20 cellular contexts compared by ENCODE assay signal in genomic region chrX:13198762-13199064, GRCh38.
"Had no signal": no experiment of that assay in that cellular context is flagged by ENCODE, and none has a peak within 500 bp of the region (broad histone marks: within the 10 kb centered on the region; RNA-seq: fewer than 3 reads in every experiment).

No MANE protein-coding gene starts in this region.

- H3K36me3 ChIP-seq: adrenal gland, tibial nerve, WERI-Rb-1 had no signal

- H3K27me3 Mint-ChIP-seq: activated CD4-positive, alpha-beta memory T cell treated with anti-CD3 and anti-CD28 coated beads for 36 hours; activated CD4-positive, alpha-beta T cell treated with anti-CD3 and anti-CD28 coated beads for 36 hours; stimulated activated naive CD8-positive, alpha-beta T cell treated with anti-CD3 and anti-CD28 coated beads, Interleukin-15, Interleukin-2, amounts not matched to agents 100 ng/mL and 50 ng/mL, for 24 hours had no signal

- DNase-seq: activated CD4-positive, alpha-beta memory T cell treated with anti-CD3 and anti-CD28 coated beads for 36 hours; activated CD4-positive, alpha-beta T cell treated with anti-CD3 and anti-CD28 coated beads for 36 hours; activated gamma-delta T cell treated with Interleukin-2 at 50 U/mL for 16 hours; activated T-cell treated with anti-CD3 and anti-CD28 coated beads for 4 hours; adrenal gland; dorsolateral prefrontal cortex; foreskin fibroblast; hippocampal formation; midbrain; psoas muscle; right cardiac atrium; SW 1271; T-helper 2 cell; WERI-Rb-1 had no signal

- ATAC-seq: activated CD4-positive, alpha-beta T cell treated with anti-CD3 and anti-CD28 coated beads for 36 hours; activated naive CD4-positive, alpha-beta T cell treated with anti-CD3 and anti-CD28 coated beads, Interleukin-2, amount 50 U/mL, for 72 hours; psoas muscle; right cardiac atrium had no signal

- H3K27me3 ChIP-seq: adrenal gland, tibial nerve had no signal

- H3K9me3 ChIP-seq: adrenal gland, psoas muscle, tibial nerve had no signal

- H3K36me3 Mint-ChIP-seq: activated CD4-positive, alpha-beta memory T cell treated with anti-CD3 and anti-CD28 coated beads for 36 hours; activated naive CD4-positive, alpha-beta T cell treated with anti-CD3 and anti-CD28 coated beads, Interleukin-2, amount 50 U/mL, for 72 hours had no signal

- H3K4me3 ChIP-seq: adrenal gland, dorsolateral prefrontal cortex, lung, psoas muscle, tibial nerve had no signal

- H3K4me1 ChIP-seq: psoas muscle, tibial nerve had no signal

- H3K9me3 Mint-ChIP-seq: activated CD4-positive, alpha-beta memory T cell treated with anti-CD3 and anti-CD28 coated beads for 36 hours; activated naive CD4-positive, alpha-beta T cell treated with anti-CD3 and anti-CD28 coated beads, Interleukin-2, amount 50 U/mL, for 72 hours; activated T-helper 1 cell treated with anti-CD3 and anti-CD28 coated beads, Interleukin-12 subunit alpha, Interleukin-12 subunit beta, Interleukin-2, Interleukin-4 antibody, amounts not matched to agents 30 ng/mL and 10 ng/mL and 1 ng/mL, durations not matched to agents 14 hours and 24 hours and 36 hours; stimulated activated naive CD8-positive, alpha-beta T cell treated with anti-CD3 and anti-CD28 coated beads, Interleukin-15, Interleukin-2, amounts not matched to agents 100 ng/mL and 50 ng/mL, for 24 hours had no signal

- H3K27ac Mint-ChIP-seq: activated CD4-positive, alpha-beta memory T cell treated with anti-CD3 and anti-CD28 coated beads for 36 hours; activated CD4-positive, alpha-beta T cell treated with anti-CD3 and anti-CD28 coated beads for 36 hours; activated naive CD4-positive, alpha-beta T cell treated with anti-CD3 and anti-CD28 coated beads, Interleukin-2, amount 50 U/mL, for 72 hours; activated T-helper 1 cell treated with anti-CD3 and anti-CD28 coated beads, Interleukin-12 subunit alpha, Interleukin-12 subunit beta, Interleukin-2, Interleukin-4 antibody, amounts not matched to agents 30 ng/mL and 10 ng/mL and 1 ng/mL, durations not matched to agents 14 hours and 24 hours and 36 hours; stimulated activated naive CD8-positive, alpha-beta T cell treated with anti-CD3 and anti-CD28 coated beads, Interleukin-15, Interleukin-2, amounts not matched to agents 100 ng/mL and 50 ng/mL, for 24 hours had no signal

- H3K4me3 Mint-ChIP-seq: activated CD4-positive, alpha-beta memory T cell treated with anti-CD3 and anti-CD28 coated beads for 36 hours; activated CD4-positive, alpha-beta T cell treated with anti-CD3 and anti-CD28 coated beads for 36 hours; activated T-helper 1 cell treated with anti-CD3 and anti-CD28 coated beads, Interleukin-12 subunit alpha, Interleukin-12 subunit beta, Interleukin-2, Interleukin-4 antibody, amounts not matched to agents 30 ng/mL and 10 ng/mL and 1 ng/mL, durations not matched to agents 14 hours and 24 hours and 36 hours; stimulated activated naive CD8-positive, alpha-beta T cell treated with anti-CD3 and anti-CD28 coated beads, Interleukin-15, Interleukin-2, amounts not matched to agents 100 ng/mL and 50 ng/mL, for 24 hours had no signal

- H3K27ac ChIP-seq: adrenal gland, dorsolateral prefrontal cortex, epithelial cell of prostate, psoas muscle, tibial nerve, WERI-Rb-1 had no signal
